Comparison of ENCODE assay signal across 23 cellular contexts in genomic region chr6:15997751-15998388, GRCh38.
"Had no signal": no experiment of that assay in that cellular context is flagged by ENCODE, and none has a peak within 500 bp of the region (broad histone marks: within the 10 kb centered on the region; RNA-seq: fewer than 3 reads in every experiment).

No MANE protein-coding gene starts in this region.

- H3K4me1 ChIP-seq: tibial artery had no signal

- H3K9me3 Mint-ChIP-seq: activated CD4-positive, alpha-beta T cell treated with anti-CD3 and anti-CD28 coated beads, Interleukin-2, amount 10 ng/mL, durations not matched to agents 7 days and 5 days; activated naive CD4-positive, alpha-beta T cell treated with anti-CD3 and anti-CD28 coated beads, Interleukin-2, amount 50 U/mL, for 72 hours; activated T-helper 1 cell treated with anti-CD3 and anti-CD28 coated beads, Interleukin-12 subunit alpha, Interleukin-12 subunit beta, Interleukin-2, Interleukin-4 antibody, amounts not matched to agents 30 ng/mL and 10 ng/mL and 1 ng/mL, durations not matched to agents 14 hours and 24 hours and 36 hours; immature natural killer cell; natural killer cell treated with Interleukin-12 subunit alpha and Interleukin-12 subunit beta and Interleukin-15 and Interleukin-18, amount 100 ng/mL, for 72 hours had no signal

- DNase-seq: activated CD4-positive, alpha-beta T cell treated with anti-CD3 and anti-CD28 coated beads, Interleukin-2, amount 10 ng/mL, durations not matched to agents 7 days and 5 days; activated CD8-positive, alpha-beta memory T cell treated with anti-CD3 and anti-CD28 coated beads for 24 hours; activated gamma-delta T cell treated with Interleukin-2 at 50 U/mL for 16 hours; cerebellar nuclear complex; cortex of kidney; effector CD4-positive, alpha-beta T cell; heart right ventricle; immature natural killer cell; occipital lobe; posterior cingulate gyrus; retina; stimulated activated CD4-positive, alpha-beta T cell treated with anti-CD3 and anti-CD28 coated beads, Interleukin-12 subunit alpha, Interleukin-12 subunit beta, amount 100 ng/mL, for 4 hours; stimulated activated CD4-positive, alpha-beta T cell treated with anti-CD3 and anti-CD28 coated beads, Interleukin-2, amount 100 ng/mL, for 24 hours; stimulated activated naive CD4-positive, alpha-beta T cell treated with Interleukin-2 at 50 U/mL for 16 hours; substantia nigra; tibial artery had no signal

- FAIRE-seq: bronchial epithelial cell, TTC549, urothelium cell line had no signal

- H3K9me3 ChIP-seq: esophagus muscularis mucosa, heart right ventricle, tibial artery had no signal

- H3K4me3 Mint-ChIP-seq: activated CD4-positive, alpha-beta T cell treated with anti-CD3 and anti-CD28 coated beads, Interleukin-2, amount 10 ng/mL, durations not matched to agents 7 days and 5 days; activated T-helper 1 cell treated with anti-CD3 and anti-CD28 coated beads, Interleukin-12 subunit alpha, Interleukin-12 subunit beta, Interleukin-2, Interleukin-4 antibody, amounts not matched to agents 30 ng/mL and 10 ng/mL and 1 ng/mL, durations not matched to agents 14 hours and 24 hours and 36 hours; immature natural killer cell; natural killer cell treated with Interleukin-12 subunit alpha and Interleukin-12 subunit beta and Interleukin-15 and Interleukin-18, amount 100 ng/mL, for 72 hours had no signal

- H3K27ac Mint-ChIP-seq: activated CD4-positive, alpha-beta T cell treated with anti-CD3 and anti-CD28 coated beads, Interleukin-2, amount 10 ng/mL, durations not matched to agents 7 days and 5 days; activated naive CD4-positive, alpha-beta T cell treated with anti-CD3 and anti-CD28 coated beads, Interleukin-2, amount 50 U/mL, for 72 hours; activated T-helper 1 cell treated with anti-CD3 and anti-CD28 coated beads, Interleukin-12 subunit alpha, Interleukin-12 subunit beta, Interleukin-2, Interleukin-4 antibody, amounts not matched to agents 30 ng/mL and 10 ng/mL and 1 ng/mL, durations not matched to agents 14 hours and 24 hours and 36 hours; natural killer cell treated with Interleukin-12 subunit alpha and Interleukin-12 subunit beta and Interleukin-15 and Interleukin-18, amount 100 ng/mL, for 72 hours had no signal

- H3K36me3 ChIP-seq: esophagus muscularis mucosa, heart right ventricle, tibial artery had no signal

- H3K27me3 Mint-ChIP-seq: activated CD4-positive, alpha-beta T cell treated with anti-CD3 and anti-CD28 coated beads, Interleukin-2, amount 10 ng/mL, durations not matched to agents 7 days and 5 days had no signal

- H3K4me3 ChIP-seq: esophagus muscularis mucosa, heart right ventricle, tibial artery had no signal

- ATAC-seq: activated naive CD4-positive, alpha-beta T cell treated with anti-CD3 and anti-CD28 coated beads, Interleukin-2, amount 50 U/mL, for 72 hours; heart right ventricle; natural killer cell treated with Interleukin-12 subunit alpha and Interleukin-12 subunit beta and Interleukin-15 and Interleukin-18, amount 100 ng/mL, for 72 hours had no signal

- H3K27me3 ChIP-seq: esophagus muscularis mucosa, tibial artery had no signal

- H3K36me3 Mint-ChIP-seq: activated naive CD4-positive, alpha-beta T cell treated with anti-CD3 and anti-CD28 coated beads, Interleukin-2, amount 50 U/mL, for 72 hours; immature natural killer cell; natural killer cell treated with Interleukin-12 subunit alpha and Interleukin-12 subunit beta and Interleukin-15 and Interleukin-18, amount 100 ng/mL, for 72 hours had no signal

- H3K27ac ChIP-seq: esophagus muscularis mucosa, heart right ventricle, tibial artery had no signal
